In genomic region chr16:87133966-87134945, GRCh38 we compare ENCODE assay signal across 19 cellular contexts.
A peak's percentile ranks its signal among the peaks of the same experiment; 100 is the strongest.
DNase-seq lines count a peak whose midpoint lies in the region; ATAC-seq and TF ChIP-seq lines count a peak whose summit lies in the region.
"Had no signal": no experiment of that assay in that cellular context is flagged by ENCODE, and none has a peak within 500 bp of the region (broad histone marks: within the 10 kb centered on the region; RNA-seq: fewer than 3 reads in every experiment).

No MANE protein-coding gene starts in this region.

- CTCF ChIA-PET in PC-3 (lab: Charles Lee), result no interaction called here

- H3K4me1 ChIP-seq in endodermal cell (ENCODE audit: control insufficient read depth, insufficient read depth, low read length), result peaks cover 8% of the 10 kb centered on the region
- H3K4me1 ChIP-seq in neural progenitor cell, result peaks cover 22% of the 10 kb centered on the region
- peaks cover 8% of the 10 kb centered on the region for H3K4me1 ChIP-seq in PC-3 (ENCODE audit: insufficient read depth, low read length)

- no peaks in the 10 kb centered on the region for H3K36me3 ChIP-seq in WERI-Rb-1
- no peaks in the 10 kb centered on the region for H3K36me3 ChIP-seq in endodermal cell (ENCODE audit: control insufficient read depth, insufficient read depth, low read length)
- H3K36me3 ChIP-seq in neural progenitor cell, result no peaks in the 10 kb centered on the region
- H3K36me3 ChIP-seq in PC-3 (ENCODE audit: low read depth, low read length), result no peaks in the 10 kb centered on the region

- H3K27me3 ChIP-seq in WERI-Rb-1 (ENCODE audit: insufficient read depth, low read depth, severe bottlenecking) (no peaks in the 10 kb centered on the region), endodermal cell (ENCODE audit: control insufficient read depth, insufficient read depth, low read length, poor library complexity, severe bottlenecking) (no peaks in the 10 kb centered on the region), neural progenitor cell (no peaks in the 10 kb centered on the region), PC-3 (ENCODE audit: low read length) (no peaks in the 10 kb centered on the region)

- H3K9me3 Mint-ChIP-seq in endodermal cell, result peaks cover 17% of the 10 kb centered on the region
- H3K9me3 Mint-ChIP-seq in neural progenitor cell, result peaks cover 10% of the 10 kb centered on the region
- peaks cover 4% of the 10 kb centered on the region for H3K9me3 Mint-ChIP-seq in type B pancreatic cell

- intact Hi-C loops in PC-3 (cut with micrococcal nuclease), result no loop called here

- TF ChIP-seq CTCF in WERI-Rb-1 (IDR thresholded peaks at IDR 0.05; ENCODE audit: low read depth, low read length) (no peak), endodermal cell (conservative IDR thresholded peaks at IDR 0.05) (no peak), neural progenitor cell (IDR thresholded peaks at IDR 0.05) (no peak), type B pancreatic cell (conservative IDR thresholded peaks at IDR 0.05) (no peak), PC-3 (conservative IDR thresholded peaks at IDR 0.05; ENCODE audit: low read depth, low read length) (no peak)

- H3K4me2 ChIP-seq in neural progenitor cell (no peak overlapping the region), PC-3 (ENCODE audit: low read length) (no peak overlapping the region)
- H3K4me2 ChIP-seq: GM23338, KMS-11 had no signal

- H3K27me3 Mint-ChIP-seq in endodermal cell (ENCODE audit: insufficient read depth) (peaks cover 5% of the 10 kb centered on the region), neural progenitor cell (ENCODE audit: insufficient read depth, low read depth) (peaks cover 14% of the 10 kb centered on the region), type B pancreatic cell (peaks cover 30% of the 10 kb centered on the region)

- H3K27ac ChIP-seq in WERI-Rb-1 (no peak overlapping the region), endodermal cell (ENCODE audit: low read depth, low read length) (no peak overlapping the region), neural progenitor cell (no peak overlapping the region), PC-3 (ENCODE audit: low read length) (no peak overlapping the region)
- H3K27ac ChIP-seq: KMS-11 had no signal

- ATAC-seq in PC-3, result no peak
- ATAC-seq: GM23338 had no signal

- no TSS peak for BruUV-seq in PC-3 (replicated peaks; lab: Mats Ljungman, UMichigan)

- H3K36me3 Mint-ChIP-seq in endodermal cell (ENCODE audit: low read depth), result peaks cover 2% of the 10 kb centered on the region
- peaks cover 5% of the 10 kb centered on the region for H3K36me3 Mint-ChIP-seq in neural progenitor cell
- peaks cover 3% of the 10 kb centered on the region for H3K36me3 Mint-ChIP-seq in type B pancreatic cell

- no peak overlapping the region for H3K4me3 ChIP-seq in WERI-Rb-1 (ENCODE audit: low read depth, low read length)
- no peak overlapping the region for H3K4me3 ChIP-seq in endodermal cell (ENCODE audit: low read length)
- H3K4me3 ChIP-seq in neural progenitor cell, result no peak overlapping the region
- H3K4me3 ChIP-seq in PC-3 (ENCODE audit: low read length), result no peak overlapping the region
- H3K4me3 ChIP-seq: GM23338 had no signal

- no peak overlapping the region for H3K4me3 Mint-ChIP-seq in endodermal cell
- no peak overlapping the region for H3K4me3 Mint-ChIP-seq in neural progenitor cell
- H3K4me3 Mint-ChIP-seq in type B pancreatic cell, result peak overlapping the region; percentile 33
- H3K4me3 Mint-ChIP-seq: CD4-positive, CD25-positive, alpha-beta regulatory T cell; GM23338 had no signal

- no peak overlapping the region for H3K9ac ChIP-seq in endodermal cell (ENCODE audit: extremely low read depth, low read length, poor library complexity, severe bottlenecking)
- no peak overlapping the region for H3K9ac ChIP-seq in neural progenitor cell
- no peak overlapping the region for H3K9ac ChIP-seq in PC-3 (ENCODE audit: low read length)
- H3K9ac ChIP-seq: KMS-11 had no signal

- H4K20me1 ChIP-seq in neural progenitor cell (ENCODE audit: low read depth), result no peaks in the 10 kb centered on the region
- H4K20me1 ChIP-seq in PC-3 (ENCODE audit: low read length), result no peaks in the 10 kb centered on the region

- no peaks in the 10 kb centered on the region for H3K9me3 ChIP-seq in WERI-Rb-1 (ENCODE audit: severe bottlenecking)
- H3K9me3 ChIP-seq in endodermal cell (ENCODE audit: control insufficient read depth, low read length), result peaks cover 12% of the 10 kb centered on the region
- no peaks in the 10 kb centered on the region for H3K9me3 ChIP-seq in neural progenitor cell (ENCODE audit: low read depth)
- no peaks in the 10 kb centered on the region for H3K9me3 ChIP-seq in PC-3 (ENCODE audit: low read length)

- POLR2A ChIA-PET in PC-3 (lab: Charles Lee; ENCODE audit: unreplicated experiment), result no interaction called here

- DNase-seq in WERI-Rb-1 (peak; percentile 33), endodermal cell (no peak), neural progenitor cell (ENCODE audit: low spot score) (no peak), type B pancreatic cell (ENCODE audit: extremely low spot score, unreplicated experiment) (no peak), KG1 (lab: John Stamatoyannopoulos, UW) (no peak), PC-3 (no peak)
- DNase-seq in activated CD4-positive, alpha-beta T cell treated with anti-CD3 and anti-CD28 coated beads for 1 hour, result no peak
- DNase-seq: DMS79 treated with DMSO at 0.1 percent for 48 hours, HCEC 1CT, NCI-H1105, NCI-H146, NCI-H2029, NCI-H2171, NCI-H524, NCI-H774, Right ventricle myocardium superior had no signal

- H3K4me1 Mint-ChIP-seq in endodermal cell (peaks cover 5% of the 10 kb centered on the region), neural progenitor cell (peaks cover 27% of the 10 kb centered on the region), type B pancreatic cell (ENCODE audit: unreplicated experiment) (peaks cover 41% of the 10 kb centered on the region)
- H3K4me1 Mint-ChIP-seq: CD4-positive, CD25-positive, alpha-beta regulatory T cell; GM23338 had no signal

- H2AFZ ChIP-seq in neural progenitor cell (replicated peaks) (no peak overlapping the region), PC-3 (ENCODE audit: low read length) (no peak overlapping the region)
- H2AFZ ChIP-seq: GM23338 had no signal

- H3K9me2 ChIP-seq in PC-3 (replicated peaks; ENCODE audit: low read length), result no peaks in the 10 kb centered on the region

- WGBS in endodermal cell (ENCODE audit: insufficient coverage in 1 of 2, insufficient read length in 1 of 2), 2 experiments, result 94 to 98% methylated on average over 17 to 23 of the region's 23 CpGs

- peak overlapping the region; percentile 58 for H3K27ac Mint-ChIP-seq in endodermal cell
- peak overlapping the region; percentile 79 for H3K27ac Mint-ChIP-seq in neural progenitor cell
- no peak overlapping the region for H3K27ac Mint-ChIP-seq in type B pancreatic cell
- H3K27ac Mint-ChIP-seq: CD4-positive, CD25-positive, alpha-beta regulatory T cell; GM23338 had no signal

- H3K79me2 ChIP-seq in neural progenitor cell (ENCODE audit: low read depth) (no peaks in the 10 kb centered on the region), PC-3 (ENCODE audit: low read length) (no peaks in the 10 kb centered on the region)

- H3F3A ChIP-seq in neural progenitor cell (ENCODE audit: low read depth), result peaks cover 5% of the 10 kb centered on the region
- H3F3A ChIP-seq in PC-3 (ENCODE audit: low read length, unreplicated experiment), result no peaks in the 10 kb centered on the region
